ENCODE assay signal across 21 cellular contexts in the genomic region with DNA sequence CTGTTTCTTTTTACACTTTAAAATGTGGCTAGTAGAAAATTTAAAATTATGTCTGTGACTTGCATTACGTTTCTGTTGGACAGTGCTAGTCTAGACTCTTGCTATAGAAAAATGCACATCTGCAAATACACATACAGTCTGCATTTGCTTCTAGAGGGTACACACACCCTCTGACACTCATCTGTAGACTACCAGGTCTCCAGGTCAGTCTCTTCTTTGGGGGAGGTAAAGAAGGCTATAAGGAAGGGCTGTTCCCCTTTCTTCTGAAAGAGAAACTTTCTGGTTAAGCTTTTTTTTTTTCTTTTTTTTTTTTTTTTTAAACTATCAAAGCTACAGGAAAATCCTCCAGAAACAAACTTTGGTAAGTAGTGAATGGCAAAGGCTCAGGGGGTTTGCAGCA.
"Had no signal": no experiment of that assay in that cellular context is flagged by ENCODE, and none has a peak within 500 bp of the region (broad histone marks: within the 10 kb centered on the region; RNA-seq: fewer than 3 reads in every experiment).

No MANE protein-coding gene starts in this region.

- ATAC-seq: Panc1, PC-3 had no signal

- DNase-seq: KBM-7, MV-4-11, NCI-H1048, NCI-H1105, NCI-H1417, NCI-H1436 treated with DMSO at 0.1 percent for 48 hours, NCI-H1694, NCI-H1930, NCI-H2081, NCI-H2107, NCI-H2227 treated with DMSO at 0.1 percent for 48 hours, NCI-H446, NCI-H510A, NCI-H524 treated with DMSO at 0.1 percent for 48 hours, NCI-H774, PC-3, SHP77, SK-N-SH, T-helper 1 cell had no signal

- H3K4me2 ChIP-seq: SK-N-SH had no signal

- H3K9me3 ChIP-seq: SK-N-SH had no signal

- H3K27ac ChIP-seq: RWPE1 had no signal

- H3K9ac ChIP-seq: SK-N-SH had no signal
